ENCODE assay signal across 1 cellular context in genomic region chr1:182446033-182446669, GRCh38.
TF ChIP-seq lines count a peak whose summit lies in the region.

No MANE protein-coding gene starts in this region.

TF ChIP-seq in GM23338, 12 proteins besides CTCF, POLR2A, EP300 and RAD21 (continued from another document):
- TF ChIP-seq REST (IDR thresholded peaks at IDR 0.05; ENCODE audit: unreplicated experiment): no peak
- TF ChIP-seq NANOG (IDR thresholded peaks at IDR 0.05; ENCODE audit: borderline replicate concordance): no peak
- no peak for TF ChIP-seq POLR2AphosphoS5 (IDR thresholded peaks at IDR 0.05; ENCODE audit: low read depth)
- TF ChIP-seq ZNF331 (CRISPR knock-in tag; IDR thresholded peaks at IDR 0.05; ENCODE audit: low read depth): no peak
- TF ChIP-seq ZNF114 (CRISPR knock-in tag; IDR thresholded peaks at IDR 0.05): no peak
- TF ChIP-seq CREB1 (CRISPR knock-in tag; IDR thresholded peaks at IDR 0.05; ENCODE audit: low read depth): no peak
- no peak for TF ChIP-seq JUNB (IDR thresholded peaks at IDR 0.05; ENCODE audit: unreplicated experiment)
TF ChIP-seq in GM23338: peak in this region for 0.
